In the genomic region with DNA sequence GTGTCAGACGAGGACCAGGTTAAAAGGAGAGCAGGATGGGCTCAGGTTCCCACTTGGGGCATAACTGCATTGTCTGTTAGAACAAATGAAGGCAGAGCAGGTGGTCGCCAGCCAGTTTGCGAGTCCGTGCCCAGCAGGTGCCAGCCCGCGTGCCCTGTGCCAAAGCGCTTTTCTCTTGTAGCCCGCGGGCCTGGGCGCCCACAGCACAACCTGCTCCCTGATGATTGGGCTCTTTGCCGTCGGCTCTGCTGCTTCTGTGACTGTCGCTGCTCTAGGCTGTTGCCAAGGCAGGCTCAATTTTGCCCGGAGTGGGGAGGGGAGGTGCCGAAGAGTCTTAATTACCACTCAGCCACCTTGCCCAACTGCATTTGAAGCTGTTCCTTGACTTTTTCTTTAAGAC, we compare ENCODE assay signal across 8 cellular contexts. TPM values are rescaled to one million over a fixed set of nuclear protein-coding genes. Genes with fewer than 3 reads are reported as not detected.
DNase-seq lines count a peak whose midpoint lies in the region; ATAC-seq and TF ChIP-seq lines count a peak whose summit lies in the region.

No MANE protein-coding gene starts in this region.

- H3K27me3 Mint-ChIP-seq in mesothelial cell of epicardium (ENCODE audit: low read depth) = no peaks in the 10 kb centered on the region

- peaks cover 44% of the 10 kb centered on the region for H3K36me3 ChIP-seq in left ventricle myocardium inferior
- peaks cover 0 to 17% of the 10 kb centered on the region in 2 donors for H3K36me3 ChIP-seq in vagina

- H3K27ac ChIP-seq in left ventricle myocardium inferior (replicated peaks) = peak overlapping the region; percentile 88
- H3K27ac ChIP-seq in angular gyrus (ENCODE audit: low read depth, low read length) = peak overlapping the region; percentile 62
- H3K27ac ChIP-seq in vagina = peak overlapping the region; percentile 89

- TF ChIP-seq CTCF in left ventricle myocardium inferior (IDR thresholded peaks at IDR 0.05; ENCODE audit: borderline replicate concordance) (no peak), mesothelial cell of epicardium (IDR thresholded peaks at IDR 0.05; ENCODE audit: unreplicated experiment) (no peak), vagina (IDR thresholded peaks at IDR 0.05) (no peak)

- H3K27me3 ChIP-seq in left ventricle myocardium inferior (ENCODE audit: low read depth) (no peaks in the 10 kb centered on the region), vagina (no peaks in the 10 kb centered on the region)

- DNase-seq in left ventricle myocardium inferior (no peak), left ventricle myocardium superior (no peak), mesothelial cell of epicardium (ENCODE audit: low spot score in 2 of 2, unreplicated experiment in 2 of 2) (no peak), vagina (ENCODE audit: extremely low spot score in 2 of 2) (no peak), germinal center (ENCODE audit: low spot score) (no peak), 8988T (no peak), NCI-H446 treated with DMSO at 0.1 percent for 48 hours (lab: John Stamatoyannopoulos, UW) (no peak)

- H3K4me3 ChIP-seq in left ventricle myocardium inferior (no peak overlapping the region), vagina (no peak overlapping the region)

- no peaks in the 10 kb centered on the region for H3K9me3 ChIP-seq in left ventricle myocardium inferior (replicated peaks)
- H3K9me3 ChIP-seq in vagina = no peaks in the 10 kb centered on the region

- TF ChIP-seq POLR2A in vagina (IDR thresholded peaks at IDR 0.05) = no peak

- no peak for ATAC-seq in left ventricle myocardium superior

- H3K4me3 Mint-ChIP-seq in mesothelial cell of epicardium = no peak overlapping the region

- peaks cover 24% of the 10 kb centered on the region for H3K4me1 Mint-ChIP-seq in mesothelial cell of epicardium

- peak overlapping the region; percentile 36 for H3K27ac Mint-ChIP-seq in mesothelial cell of epicardium

- H3K9me3 Mint-ChIP-seq in mesothelial cell of epicardium = no peaks in the 10 kb centered on the region

- peaks cover 64% of the 10 kb centered on the region for H3K4me1 ChIP-seq in left ventricle myocardium inferior
- peaks cover 59% of the 10 kb centered on the region for H3K4me1 ChIP-seq in vagina

- peaks cover 35% of the 10 kb centered on the region for H3K36me3 Mint-ChIP-seq in mesothelial cell of epicardium

- intact Hi-C loops in left ventricle myocardium inferior (cut with micrococcal nuclease) (no loop called here), left ventricle myocardium superior (cut with micrococcal nuclease) (no loop called here), vagina (cut with DNase I) (loop anchor here (5.0 kb wide), 1 partner anchor 185 kb away; a partner anchor contains a TSS)

RNA-seq across cellular contexts. Expression of a gene that starts 21.1 kb away (rescaled TPM):
- total RNA-seq in left ventricle myocardium inferior (6.7 TPM), left ventricle myocardium superior (9.0 TPM), mesothelial cell of epicardium (46.5 to 48.5 TPM (median 47.4 TPM) in 3 replicates), vagina (7.9 TPM)

RNA-seq across cellular contexts. Expression of a gene that starts 21.1 kb away (rescaled TPM):
- 6.0 TPM for total RNA-seq in left ventricle myocardium inferior
- total RNA-seq in left ventricle myocardium superior = 6.5 TPM
- 14.7 to 16.0 TPM (median 15.4 TPM) in 3 replicates for total RNA-seq in mesothelial cell of epicardium
- 19.2 TPM for total RNA-seq in vagina
